Comparison of ENCODE assay signal across 1 cellular context in the genomic region with DNA sequence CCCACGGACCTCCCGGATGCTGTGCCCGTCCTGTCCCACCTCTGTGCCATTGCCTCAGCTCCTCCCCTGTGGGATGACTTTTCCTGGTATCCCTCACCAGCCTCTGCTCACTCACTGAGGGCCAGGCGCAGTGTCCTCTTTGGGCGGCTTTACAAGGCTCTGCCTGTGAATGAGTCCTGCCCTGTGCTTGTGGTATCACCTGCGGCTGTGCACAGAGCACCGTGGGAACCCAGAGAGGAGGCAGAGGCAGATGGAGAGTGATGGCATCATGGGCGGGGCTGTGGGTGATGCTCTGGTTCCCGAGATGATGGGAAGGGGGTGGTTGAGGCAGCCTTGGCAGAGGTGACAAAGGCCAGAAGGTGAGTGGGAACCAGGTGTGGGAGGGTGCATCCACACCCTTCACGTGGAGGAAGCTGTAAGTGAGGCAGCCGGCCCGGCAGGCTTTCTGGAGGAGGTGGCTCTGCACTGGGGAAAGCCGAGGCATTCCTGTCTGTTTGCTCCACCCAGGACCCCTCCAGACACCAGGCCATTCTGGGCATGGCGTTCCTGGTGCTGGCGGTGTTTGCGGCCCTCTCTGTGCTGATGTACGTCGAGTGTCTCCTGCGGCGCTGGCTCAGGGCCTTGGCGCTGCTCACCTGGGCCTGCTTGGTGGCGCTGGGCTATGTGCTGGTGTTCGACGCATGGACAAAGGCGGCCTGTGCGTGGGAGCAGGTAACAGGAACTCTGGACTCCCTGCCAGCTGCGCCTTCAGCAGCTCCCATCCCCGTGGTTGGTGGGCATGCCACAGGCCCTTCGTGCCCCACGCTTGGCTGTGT.
TF ChIP-seq lines count a peak whose summit lies in the region.

No MANE protein-coding gene starts in this region.

TF ChIP-seq in HEK293, 187 proteins besides CTCF, POLR2A, EP300 and RAD21:
- TF ChIP-seq ATF2 (tag by site-specific recombination; IDR thresholded peaks at IDR 0.05; ENCODE audit: low read depth), result no peak
- TF ChIP-seq ZNF157 (tag by site-specific recombination; IDR thresholded peaks at IDR 0.05), result no peak
- TF ChIP-seq ZNF155 (tag by site-specific recombination; IDR thresholded peaks at IDR 0.05), result no peak
- TF ChIP-seq GLIS1 (tag by site-specific recombination; IDR thresholded peaks at IDR 0.05), result no peak
- TF ChIP-seq SCRT2 (tag by site-specific recombination; IDR thresholded peaks at IDR 0.05), result 0 out of 2 replicates have a peak, but pooled peaks have one; percentile 38
- no peak for TF ChIP-seq ZBTB7A (tag by site-specific recombination; IDR thresholded peaks at IDR 0.05; ENCODE audit: low read depth)
- TF ChIP-seq, protein P1, sequence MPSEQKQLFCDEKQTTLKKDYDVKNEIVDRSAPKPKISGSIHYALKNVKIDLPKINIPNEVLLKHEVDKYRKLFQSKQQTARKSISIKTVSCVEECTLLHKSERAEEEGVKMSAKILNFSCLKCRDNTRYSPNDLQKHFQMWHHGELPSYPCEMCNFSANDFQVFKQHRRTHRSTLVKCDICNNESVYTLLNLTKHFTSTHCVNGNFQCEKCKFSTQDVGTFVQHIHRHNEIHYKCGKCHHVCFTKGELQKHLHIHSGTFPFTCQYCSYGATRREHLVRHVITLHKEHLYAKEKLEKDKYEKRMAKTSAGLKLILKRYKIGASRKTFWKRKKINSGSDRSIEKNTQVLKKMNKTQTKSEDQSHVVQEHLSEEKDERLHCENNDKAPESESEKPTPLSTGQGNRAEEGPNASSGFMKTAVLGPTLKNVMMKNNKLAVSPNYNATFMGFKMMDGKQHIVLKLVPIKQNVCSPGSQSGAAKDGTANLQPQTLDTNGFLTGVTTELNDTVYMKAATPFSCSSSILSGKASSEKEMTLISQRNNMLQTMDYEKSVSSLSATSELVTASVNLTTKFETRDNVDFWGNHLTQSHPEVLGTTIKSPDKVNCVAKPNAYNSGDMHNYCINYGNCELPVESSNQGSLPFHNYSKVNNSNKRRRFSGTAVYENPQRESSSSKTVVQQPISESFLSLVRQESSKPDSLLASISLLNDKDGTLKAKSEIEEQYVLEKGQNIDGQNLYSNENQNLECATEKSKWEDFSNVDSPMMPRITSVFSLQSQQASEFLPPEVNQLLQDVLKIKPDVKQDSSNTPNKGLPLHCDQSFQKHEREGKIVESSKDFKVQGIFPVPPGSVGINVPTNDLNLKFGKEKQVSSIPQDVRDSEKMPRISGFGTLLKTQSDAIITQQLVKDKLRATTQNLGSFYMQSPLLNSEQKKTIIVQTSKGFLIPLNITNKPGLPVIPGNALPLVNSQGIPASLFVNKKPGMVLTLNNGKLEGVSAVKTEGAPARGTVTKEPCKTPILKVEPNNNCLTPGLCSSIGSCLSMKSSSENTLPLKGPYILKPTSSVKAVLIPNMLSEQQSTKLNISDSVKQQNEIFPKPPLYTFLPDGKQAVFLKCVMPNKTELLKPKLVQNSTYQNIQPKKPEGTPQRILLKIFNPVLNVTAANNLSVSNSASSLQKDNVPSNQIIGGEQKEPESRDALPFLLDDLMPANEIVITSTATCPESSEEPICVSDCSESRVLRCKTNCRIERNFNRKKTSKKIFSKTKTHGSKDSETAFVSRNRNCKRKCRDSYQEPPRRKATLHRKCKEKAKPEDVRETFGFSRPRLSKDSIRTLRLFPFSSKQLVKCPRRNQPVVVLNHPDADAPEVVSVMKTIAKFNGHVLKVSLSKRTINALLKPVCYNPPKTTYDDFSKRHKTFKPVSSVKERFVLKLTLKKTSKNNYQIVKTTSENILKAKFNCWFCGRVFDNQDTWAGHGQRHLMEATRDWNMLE (tag by site-specific recombination; conservative IDR thresholded peaks at IDR 0.05; ENCODE audit: low read depth), result no peak
- TF ChIP-seq ZNF843 (tag by site-specific recombination; IDR thresholded peaks at IDR 0.05), result no peak
- peak; percentile 68 for TF ChIP-seq ZFHX2 (tag by site-specific recombination; conservative IDR thresholded peaks at IDR 0.05)
- no peak for TF ChIP-seq ZNF391 (tag by site-specific recombination; IDR thresholded peaks at IDR 0.05; ENCODE audit: borderline replicate concordance, low read depth)
- no peak for TF ChIP-seq ZNF18 (tag by site-specific recombination; IDR thresholded peaks at IDR 0.05)
- TF ChIP-seq, protein P2, sequence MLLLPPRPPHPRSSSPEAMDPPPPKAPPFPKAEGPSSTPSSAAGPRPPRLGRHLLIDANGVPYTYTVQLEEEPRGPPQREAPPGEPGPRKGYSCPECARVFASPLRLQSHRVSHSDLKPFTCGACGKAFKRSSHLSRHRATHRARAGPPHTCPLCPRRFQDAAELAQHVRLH (tag by site-specific recombination; IDR thresholded peaks at IDR 0.05), result no peak
- peak; percentile 93 for TF ChIP-seq EGR2 (tag by site-specific recombination; IDR thresholded peaks at IDR 0.05; ENCODE audit: low read depth)
